1 cellular context compared by ENCODE assay signal in the genomic region with DNA sequence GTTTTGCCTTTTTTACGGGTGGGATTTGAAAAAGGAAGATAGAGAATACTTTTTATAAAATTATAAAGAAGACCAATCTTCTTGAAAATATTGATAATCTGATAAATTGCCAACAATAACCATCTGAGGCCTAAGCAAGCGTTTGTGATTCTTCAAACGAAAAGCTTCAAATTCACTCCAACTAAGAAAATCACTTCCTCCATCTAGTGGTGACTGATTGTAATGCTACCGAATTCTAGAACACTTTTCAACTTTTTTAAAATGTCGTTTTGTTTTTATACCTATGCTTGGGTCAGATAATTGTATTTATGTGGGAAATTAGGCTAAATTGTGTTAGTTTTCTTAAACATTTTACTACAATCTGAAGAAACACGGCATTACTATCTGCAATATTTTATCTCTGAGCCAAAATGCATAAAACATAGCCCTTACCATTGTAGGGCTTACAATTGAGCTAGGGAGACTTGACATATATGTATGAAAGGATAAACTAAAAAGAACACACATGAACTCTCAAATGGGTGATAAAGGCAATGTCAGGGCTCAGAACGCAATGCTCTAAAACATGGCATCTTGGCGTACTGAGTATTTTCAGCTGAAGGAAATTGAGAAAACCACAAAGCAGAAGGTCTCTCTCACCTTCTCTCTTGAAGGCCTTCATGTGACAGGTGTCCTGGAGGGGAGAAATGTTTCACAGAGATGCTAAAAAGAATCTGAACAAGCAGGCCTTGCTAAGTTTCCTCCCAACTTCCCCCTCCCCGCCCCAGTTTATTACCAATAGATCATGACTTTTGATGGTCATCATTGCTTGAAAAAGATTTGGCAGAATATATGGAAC.
TF ChIP-seq lines count a peak whose summit lies in the region.

No MANE protein-coding gene starts in this region.

TF ChIP-seq in GM23338, 12 proteins besides CTCF, POLR2A, EP300 and RAD21 (continued from another document):
- TF ChIP-seq, protein P1, sequence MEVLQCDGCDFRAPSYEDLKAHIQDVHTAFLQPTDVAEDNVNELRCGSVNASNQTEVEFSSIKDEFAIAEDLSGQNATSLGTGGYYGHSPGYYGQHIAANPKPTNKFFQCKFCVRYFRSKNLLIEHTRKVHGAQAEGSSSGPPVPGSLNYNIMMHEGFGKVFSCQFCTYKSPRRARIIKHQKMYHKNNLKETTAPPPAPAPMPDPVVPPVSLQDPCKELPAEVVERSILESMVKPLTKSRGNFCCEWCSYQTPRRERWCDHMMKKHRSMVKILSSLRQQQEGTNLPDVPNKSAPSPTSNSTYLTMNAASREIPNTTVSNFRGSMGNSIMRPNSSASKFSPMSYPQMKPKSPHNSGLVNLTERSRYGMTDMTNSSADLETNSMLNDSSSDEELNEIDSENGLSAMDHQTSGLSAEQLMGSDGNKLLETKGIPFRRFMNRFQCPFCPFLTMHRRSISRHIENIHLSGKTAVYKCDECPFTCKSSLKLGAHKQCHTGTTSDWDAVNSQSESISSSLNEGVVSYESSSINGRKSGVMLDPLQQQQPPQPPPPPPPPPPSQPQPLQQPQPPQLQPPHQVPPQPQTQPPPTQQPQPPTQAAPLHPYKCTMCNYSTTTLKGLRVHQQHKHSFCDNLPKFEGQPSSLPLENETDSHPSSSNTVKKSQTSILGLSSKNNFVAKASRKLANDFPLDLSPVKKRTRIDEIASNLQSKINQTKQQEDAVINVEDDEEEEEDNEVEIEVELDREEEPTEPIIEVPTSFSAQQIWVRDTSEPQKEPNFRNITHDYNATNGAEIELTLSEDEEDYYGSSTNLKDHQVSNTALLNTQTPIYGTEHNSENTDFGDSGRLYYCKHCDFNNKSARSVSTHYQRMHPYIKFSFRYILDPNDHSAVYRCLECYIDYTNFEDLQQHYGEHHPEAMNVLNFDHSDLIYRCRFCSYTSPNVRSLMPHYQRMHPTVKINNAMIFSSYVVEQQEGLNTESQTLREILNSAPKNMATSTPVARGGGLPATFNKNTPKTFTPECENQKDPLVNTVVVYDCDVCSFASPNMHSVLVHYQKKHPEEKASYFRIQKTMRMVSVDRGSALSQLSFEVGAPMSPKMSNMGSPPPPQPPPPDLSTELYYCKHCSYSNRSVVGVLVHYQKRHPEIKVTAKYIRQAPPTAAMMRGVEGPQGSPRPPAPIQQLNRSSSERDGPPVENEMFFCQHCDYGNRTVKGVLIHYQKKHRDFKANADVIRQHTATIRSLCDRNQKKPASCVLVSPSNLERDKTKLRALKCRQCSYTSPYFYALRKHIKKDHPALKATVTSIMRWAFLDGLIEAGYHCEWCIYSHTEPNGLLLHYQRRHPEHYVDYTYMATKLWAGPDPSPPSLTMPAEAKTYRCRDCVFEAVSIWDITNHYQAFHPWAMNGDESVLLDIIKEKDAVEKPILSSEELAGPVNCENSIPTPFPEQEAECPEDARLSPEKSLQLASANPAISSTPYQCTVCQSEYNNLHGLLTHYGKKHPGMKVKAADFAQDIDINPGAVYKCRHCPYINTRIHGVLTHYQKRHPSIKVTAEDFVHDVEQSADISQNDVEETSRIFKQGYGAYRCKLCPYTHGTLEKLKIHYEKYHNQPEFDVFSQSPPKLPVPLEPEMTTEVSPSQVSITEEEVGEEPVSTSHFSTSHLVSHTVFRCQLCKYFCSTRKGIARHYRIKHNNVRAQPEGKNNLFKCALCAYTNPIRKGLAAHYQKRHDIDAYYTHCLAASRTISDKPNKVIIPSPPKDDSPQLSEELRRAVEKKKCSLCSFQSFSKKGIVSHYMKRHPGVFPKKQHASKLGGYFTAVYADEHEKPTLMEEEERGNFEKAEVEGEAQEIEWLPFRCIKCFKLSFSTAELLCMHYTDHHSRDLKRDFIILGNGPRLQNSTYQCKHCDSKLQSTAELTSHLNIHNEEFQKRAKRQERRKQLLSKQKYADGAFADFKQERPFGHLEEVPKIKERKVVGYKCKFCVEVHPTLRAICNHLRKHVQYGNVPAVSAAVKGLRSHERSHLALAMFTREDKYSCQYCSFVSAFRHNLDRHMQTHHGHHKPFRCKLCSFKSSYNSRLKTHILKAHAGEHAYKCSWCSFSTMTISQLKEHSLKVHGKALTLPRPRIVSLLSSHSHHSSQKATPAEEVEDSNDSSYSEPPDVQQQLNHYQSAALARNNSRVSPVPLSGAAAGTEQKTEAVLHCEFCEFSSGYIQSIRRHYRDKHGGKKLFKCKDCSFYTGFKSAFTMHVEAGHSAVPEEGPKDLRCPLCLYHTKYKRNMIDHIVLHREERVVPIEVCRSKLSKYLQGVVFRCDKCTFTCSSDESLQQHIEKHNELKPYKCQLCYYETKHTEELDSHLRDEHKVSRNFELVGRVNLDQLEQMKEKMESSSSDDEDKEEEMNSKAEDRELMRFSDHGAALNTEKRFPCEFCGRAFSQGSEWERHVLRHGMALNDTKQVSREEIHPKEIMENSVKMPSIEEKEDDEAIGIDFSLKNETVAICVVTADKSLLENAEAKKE (CRISPR knock-in tag; IDR thresholded peaks at IDR 0.05), result no peak
- TF ChIP-seq NANOG (IDR thresholded peaks at IDR 0.05; ENCODE audit: borderline replicate concordance), result no peak
- TF ChIP-seq JUNB (IDR thresholded peaks at IDR 0.05; ENCODE audit: unreplicated experiment), result no peak
- TF ChIP-seq POLR2AphosphoS5 (IDR thresholded peaks at IDR 0.05; ENCODE audit: low read depth), result no peak
- TF ChIP-seq CREB1 (CRISPR knock-in tag; IDR thresholded peaks at IDR 0.05; ENCODE audit: low read depth), result no peak
- no peak for TF ChIP-seq ZNF331 (CRISPR knock-in tag; IDR thresholded peaks at IDR 0.05; ENCODE audit: low read depth)
- no peak for TF ChIP-seq EZH2 (IDR thresholded peaks at IDR 0.05; ENCODE audit: low read depth, unreplicated experiment)
- no peak for TF ChIP-seq STAT1 (IDR thresholded peaks at IDR 0.05; ENCODE audit: unreplicated experiment)
- TF ChIP-seq, protein P2, sequence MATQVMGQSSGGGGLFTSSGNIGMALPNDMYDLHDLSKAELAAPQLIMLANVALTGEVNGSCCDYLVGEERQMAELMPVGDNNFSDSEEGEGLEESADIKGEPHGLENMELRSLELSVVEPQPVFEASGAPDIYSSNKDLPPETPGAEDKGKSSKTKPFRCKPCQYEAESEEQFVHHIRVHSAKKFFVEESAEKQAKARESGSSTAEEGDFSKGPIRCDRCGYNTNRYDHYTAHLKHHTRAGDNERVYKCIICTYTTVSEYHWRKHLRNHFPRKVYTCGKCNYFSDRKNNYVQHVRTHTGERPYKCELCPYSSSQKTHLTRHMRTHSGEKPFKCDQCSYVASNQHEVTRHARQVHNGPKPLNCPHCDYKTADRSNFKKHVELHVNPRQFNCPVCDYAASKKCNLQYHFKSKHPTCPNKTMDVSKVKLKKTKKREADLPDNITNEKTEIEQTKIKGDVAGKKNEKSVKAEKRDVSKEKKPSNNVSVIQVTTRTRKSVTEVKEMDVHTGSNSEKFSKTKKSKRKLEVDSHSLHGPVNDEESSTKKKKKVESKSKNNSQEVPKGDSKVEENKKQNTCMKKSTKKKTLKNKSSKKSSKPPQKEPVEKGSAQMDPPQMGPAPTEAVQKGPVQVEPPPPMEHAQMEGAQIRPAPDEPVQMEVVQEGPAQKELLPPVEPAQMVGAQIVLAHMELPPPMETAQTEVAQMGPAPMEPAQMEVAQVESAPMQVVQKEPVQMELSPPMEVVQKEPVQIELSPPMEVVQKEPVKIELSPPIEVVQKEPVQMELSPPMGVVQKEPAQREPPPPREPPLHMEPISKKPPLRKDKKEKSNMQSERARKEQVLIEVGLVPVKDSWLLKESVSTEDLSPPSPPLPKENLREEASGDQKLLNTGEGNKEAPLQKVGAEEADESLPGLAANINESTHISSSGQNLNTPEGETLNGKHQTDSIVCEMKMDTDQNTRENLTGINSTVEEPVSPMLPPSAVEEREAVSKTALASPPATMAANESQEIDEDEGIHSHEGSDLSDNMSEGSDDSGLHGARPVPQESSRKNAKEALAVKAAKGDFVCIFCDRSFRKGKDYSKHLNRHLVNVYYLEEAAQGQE (IDR thresholded peaks at IDR 0.05; ENCODE audit: unreplicated experiment), result no peak
